ENCODE assay signal across 24 cellular contexts in genomic region chr2:178009813-178010212, GRCh38.
A peak's percentile ranks its signal among the peaks of the same experiment; 100 is the strongest.
DNase-seq lines count a peak whose midpoint lies in the region; ATAC-seq, FAIRE-seq and TF ChIP-seq lines count a peak whose summit lies in the region.
"Had no signal": no experiment of that assay in that cellular context is flagged by ENCODE, and none has a peak within 500 bp of the region (broad histone marks: within the 10 kb centered on the region; RNA-seq: fewer than 3 reads in every experiment).

No MANE protein-coding gene starts in this region.

- no peak overlapping the region for H3K4me2 ChIP-seq in HepG2 (ENCODE audit: low read depth, low read length)
- no peak overlapping the region for H3K4me2 ChIP-seq in IMR-90 (ENCODE audit: low read depth, low read length)
- H3K4me2 ChIP-seq: BLaER1 had no signal

- no peak overlapping the region for H2BK20ac ChIP-seq in IMR-90 (ENCODE audit: low read depth, low read length)

- H3K56ac ChIP-seq in IMR-90 (ENCODE audit: extremely low read depth, insufficient read depth, low read length) = no peak overlapping the region

- H3K27me3 ChIP-seq in HepG2 (ENCODE audit: control insufficient read depth in 1 of 2, insufficient read depth in 2 of 2, low read length in 2 of 2) (no peaks in the 10 kb centered on the region), right lobe of liver (no peaks in the 10 kb centered on the region), IMR-90 (ENCODE audit: control insufficient read depth, insufficient read depth, low read length) (no peaks in the 10 kb centered on the region)
- H3K27me3 ChIP-seq: BE2C, BLaER1 had no signal

- H3K36me3 ChIP-seq in HepG2 (replicated peaks in 1 of 2; ENCODE audit: control insufficient read depth in 1 of 2, insufficient read depth in 2 of 2, low read length in 2 of 2) (no peaks in the 10 kb centered on the region), right lobe of liver (no peaks in the 10 kb centered on the region), IMR-90 (ENCODE audit: control insufficient read depth, insufficient read depth, low read length) (no peaks in the 10 kb centered on the region)
- H3K36me3 ChIP-seq: BE2C, BLaER1 had no signal

- CTCF ChIA-PET in HepG2 (lab: Yijun Ruan, JAX; ENCODE audit: low intra/inter-chr PET ratio, low total read pairs) (no interaction called here), IMR-90 (lab: Yijun Ruan, JAX) (no interaction called here)

- H3K79me1 ChIP-seq in IMR-90 (ENCODE audit: low read depth in 1 of 2, low read length in 2 of 2) = no peaks in the 10 kb centered on the region

- POLR2A ChIA-PET in HepG2 (lab: Yijun Ruan, JAX) = no interaction called here
- POLR2A ChIA-PET in IMR-90 (lab: Charles Lee; ENCODE audit: unreplicated experiment) = no interaction called here

- H3K9ac ChIP-seq in HepG2 (ENCODE audit: insufficient read depth, low read depth, low read length) (no peak overlapping the region), IMR-90 (ENCODE audit: low read depth, low read length) (no peak overlapping the region)
- H3K9ac ChIP-seq: BLaER1 had no signal

- TF ChIP-seq CTCF in HepG2 (CRISPR knock-in tag; IDR thresholded peaks at IDR 0.05) (no peak), right lobe of liver (IDR thresholded peaks at IDR 0.05) (no peak), IMR-90 (conservative IDR thresholded peaks at IDR 0.05; ENCODE audit: low read depth, low read length) (no peak)

- H3K9me1 ChIP-seq in IMR-90 (ENCODE audit: insufficient read depth, low read length) = no peaks in the 10 kb centered on the region

- H3K9me3 ChIP-seq in HepG2 (ENCODE audit: low read length) = no peaks in the 10 kb centered on the region
- no peaks in the 10 kb centered on the region for H3K9me3 ChIP-seq in right lobe of liver
- H3K9me3 ChIP-seq in IMR-90 (ENCODE audit: control insufficient read depth, insufficient read depth, low read length) = no peaks in the 10 kb centered on the region
- H3K9me3 ChIP-seq: BE2C, BLaER1 had no signal

- no peak overlapping the region for H2BK5ac ChIP-seq in IMR-90 (ENCODE audit: low read depth, low read length, poor library complexity, severe bottlenecking)

- intact Hi-C loops in HepG2 (cut with micrococcal nuclease; ENCODE audit: unreplicated experiment) (no loop called here), right lobe of liver (cut with DNase I) (no loop called here), IMR-90 (cut with micrococcal nuclease) (no loop called here)

- no peak overlapping the region for H3K4me3 ChIP-seq in HepG2 (replicated peaks in 1 of 3; ENCODE audit: insufficient read depth in 1 of 3, low read depth in 2 of 3, low read length in 3 of 3)
- no peak overlapping the region for H3K4me3 ChIP-seq in right lobe of liver
- H3K4me3 ChIP-seq in IMR-90 (ENCODE audit: insufficient read depth, low read depth, low read length) = no peak overlapping the region
- H3K4me3 ChIP-seq: BLaER1, GM12878 had no signal

- no peak overlapping the region for H3K23ac ChIP-seq in IMR-90 (ENCODE audit: low read depth, low read length)

- H2BK120ac ChIP-seq in IMR-90 (ENCODE audit: low read depth, low read length) = no peak overlapping the region

- TF ChIP-seq POLR2A in HepG2 (IDR thresholded peaks at IDR 0.05; ENCODE audit: insufficient read depth in 1 of 2, low read depth in 2 of 2, low read length in 2 of 2) (no peak), right lobe of liver (IDR thresholded peaks at IDR 0.05) (no peak), IMR-90 (IDR thresholded peaks at IDR 0.05; ENCODE audit: low read depth, low read length) (no peak)

- H3K79me2 ChIP-seq in HepG2 (ENCODE audit: insufficient read depth, low read length) = no peaks in the 10 kb centered on the region

- no TSS peak for BruUV-seq in HepG2 (replicated peaks; lab: Mats Ljungman, UMichigan)
- BruUV-seq in IMR-90 (replicated peaks; lab: Mats Ljungman, UMichigan) = no TSS peak

- no peak for ATAC-seq in HepG2
- ATAC-seq in right lobe of liver = no peak
- no peak for ATAC-seq in IMR-90 (ENCODE audit: low read depth)
- ATAC-seq: GM12878 had no signal

- no peak overlapping the region for H4K8ac ChIP-seq in IMR-90 (ENCODE audit: low read depth in 2 of 2, low read length in 2 of 2)

- no peak overlapping the region for H2AFZ ChIP-seq in HepG2 (ENCODE audit: low read length)
- H2AFZ ChIP-seq in IMR-90 (replicated peaks; ENCODE audit: low read length, poor library complexity) = no peak overlapping the region

- H4K91ac ChIP-seq in IMR-90 (ENCODE audit: insufficient read depth, low read depth, low read length) = no peak overlapping the region

- 49% methylated on average over 1 of the region's 1 CpG for WGBS in HepG2 (ENCODE audit: low lambda C conversion rate)
- 85% methylated on average over 1 of the region's 1 CpG for WGBS in right lobe of liver (ENCODE audit: insufficient coverage, low coverage, low lambda C conversion rate, missing lambda C conversion rate)
- no CpG with 5 or more reads among the region's 1 CpG for WGBS in IMR-90 (ENCODE audit: extremely low coverage in 2 of 2, insufficient read length in 1 of 2), 2 experiments

- no peak for FAIRE-seq in HepG2 (lab: Jason Lieb, UNC)
- FAIRE-seq: GM12878, GM12892, GM18507 had no signal

- H2AK9ac ChIP-seq in IMR-90 (replicated peaks; ENCODE audit: low read depth, low read length, poor library complexity) = no peak overlapping the region

- no peak overlapping the region for H2BK15ac ChIP-seq in IMR-90 (ENCODE audit: low read depth, low read length)

- no peak overlapping the region for H3K14ac ChIP-seq in IMR-90 (replicated peaks; ENCODE audit: low read depth, low read length)

- H3K27ac ChIP-seq in HepG2 (ENCODE audit: extremely low read length, insufficient read depth, low read length) (no peak overlapping the region), right lobe of liver (no peak overlapping the region), IMR-90 (ENCODE audit: insufficient read depth, low read length) (no peak overlapping the region)
- H3K27ac ChIP-seq: 22Rv1, BLaER1 had no signal

- no peak overlapping the region for H4K5ac ChIP-seq in IMR-90 (ENCODE audit: low read depth, low read length)

- DNase-seq in HepG2 (ENCODE audit: low spot score) = no peak
- no peak for DNase-seq in right lobe of liver
- no peak for DNase-seq in IMR-90
- DNase-seq in occipital lobe (lab: John Stamatoyannopoulos, UW) = no peak
- no peak for DNase-seq in cerebellar nuclear complex (lab: John Stamatoyannopoulos, UW)
- DNase-seq: ACHN; BE2C; C1 segment of cervical spinal cord; CD4-positive, alpha-beta memory T cell; CD4-positive, CD25-positive, alpha-beta regulatory T cell; CD8-positive, alpha-beta memory T cell; COR-L47; DMS 273 treated with DMSO at 0.1 percent for 48 hours; DMS153; DMS53; DMS79; DND-41; EL; GDM1 had no signal

- no peak for TF ChIP-seq EP300 in HepG2 (IDR thresholded peaks at IDR 0.05; ENCODE audit: low read depth in 2 of 2, low read length in 2 of 2)
- no peak for TF ChIP-seq EP300 in HepG2 (CRISPR knock-in tag; IDR thresholded peaks at IDR 0.05; ENCODE audit: borderline replicate concordance)

- no peak overlapping the region; the same call in 1 of the 2 replicates for H3K18ac ChIP-seq in IMR-90 (ENCODE audit: low read depth, low read length)

- H4K20me1 ChIP-seq in HepG2 (ENCODE audit: insufficient read depth, low read length) = no peaks in the 10 kb centered on the region
- no peaks in the 10 kb centered on the region for H4K20me1 ChIP-seq in IMR-90 (ENCODE audit: insufficient read depth, low read length)
- H4K20me1 ChIP-seq: BLaER1 had no signal

- TF ChIP-seq RAD21 in HepG2 (CRISPR knock-in tag; IDR thresholded peaks at IDR 0.05) = no peak
- no peak for TF ChIP-seq RAD21 in IMR-90 (IDR thresholded peaks at IDR 0.05; ENCODE audit: low read length)

- dilution Hi-C loops in IMR-90 (cut with HindIII; ENCODE audit: low sequenced_read_pairs, unreplicated experiment) = no loop called here

- H3K4ac ChIP-seq in IMR-90 (ENCODE audit: low read depth, low read length) = no peak overlapping the region

- in situ Hi-C loops in HepG2 (cut with HindIII; ENCODE audit: extremely low pct_ligation_motif_present, low pct_unique_long_range_greater_than_20kb) = no loop called here
- in situ Hi-C loops in IMR-90 (cut with MboI; ENCODE audit: low sequenced_read_pairs) = no loop called here

- no peaks in the 10 kb centered on the region for H3K4me1 ChIP-seq in HepG2 (ENCODE audit: insufficient read depth, low read length)
- no peaks in the 10 kb centered on the region for H3K4me1 ChIP-seq in right lobe of liver
- H3K4me1 ChIP-seq in IMR-90 (ENCODE audit: control insufficient read depth, insufficient read depth, low read length) = peaks cover 3% of the 10 kb centered on the region; the same call in 1 of the 2 replicates
- H3K4me1 ChIP-seq: BE2C, BLaER1 had no signal

- no peak overlapping the region for H2AK5ac ChIP-seq in IMR-90 (ENCODE audit: low read depth, low read length)

TF ChIP-seq in HepG2, 621 proteins besides CTCF, POLR2A, EP300 and RAD21:
- TF ChIP-seq ZNF557 (CRISPR knock-in tag; IDR thresholded peaks at IDR 0.05) (no peak), MAFF (IDR thresholded peaks at IDR 0.05; ENCODE audit: low read depth, low read length) (peak; percentile 60), ZNF670 (CRISPR knock-in tag; IDR thresholded peaks at IDR 0.05; ENCODE audit: borderline replicate concordance) (no peak), MAFK (conservative IDR thresholded peaks at IDR 0.05 in 1 of 2, IDR thresholded peaks at IDR 0.05 in 1 of 2; ENCODE audit: low read length in 2 of 2) (peak; percentile 64 to 69)

TF ChIP-seq in IMR-90, 13 proteins besides CTCF, POLR2A, EP300 and RAD21:
- TF ChIP-seq, protein P1, sequence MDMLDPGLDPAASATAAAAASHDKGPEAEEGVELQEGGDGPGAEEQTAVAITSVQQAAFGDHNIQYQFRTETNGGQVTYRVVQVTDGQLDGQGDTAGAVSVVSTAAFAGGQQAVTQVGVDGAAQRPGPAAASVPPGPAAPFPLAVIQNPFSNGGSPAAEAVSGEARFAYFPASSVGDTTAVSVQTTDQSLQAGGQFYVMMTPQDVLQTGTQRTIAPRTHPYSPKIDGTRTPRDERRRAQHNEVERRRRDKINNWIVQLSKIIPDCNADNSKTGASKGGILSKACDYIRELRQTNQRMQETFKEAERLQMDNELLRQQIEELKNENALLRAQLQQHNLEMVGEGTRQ (IDR thresholded peaks at IDR 0.05; ENCODE audit: low read depth, low read length) = no peak
- peak; percentile 60 for TF ChIP-seq MAFK (IDR thresholded peaks at IDR 0.05; ENCODE audit: low read depth, low read length)
